In genomic region chr2:240622631-240623235, GRCh38 we compare ENCODE assay signal across 12 cellular contexts. TPM values are rescaled to one million over a fixed set of nuclear protein-coding genes. Genes with fewer than 3 reads are reported as not detected.
DNase-seq lines count a peak whose midpoint lies in the region; ATAC-seq and FAIRE-seq lines count a peak whose summit lies in the region.
"Had no signal": no experiment of that assay in that cellular context is flagged by ENCODE, and none has a peak within 500 bp of the region (broad histone marks: within the 10 kb centered on the region; RNA-seq: fewer than 3 reads in every experiment).

No MANE protein-coding gene starts in this region.

- DNase-seq in Kasumi-1 (lab: John Stamatoyannopoulos, UW), result peak; percentile 38 to 51
- DNase-seq in activated CD4-positive, alpha-beta T cell treated with anti-CD3 and anti-CD28 coated beads, Interleukin-2, amount 10 ng/mL, durations not matched to agents 7 days and 5 days, result peak; percentile 53
- peak in 2 of 3 experiments; percentile 55 to 63 for DNase-seq in effector memory CD8-positive, alpha-beta T cell
- DNase-seq in stimulated activated CD8-positive, alpha-beta memory T cell treated with anti-CD3 and anti-CD28 coated beads, Interleukin-15, amount 100 ng/mL, for 1 hour (ENCODE audit: low read depth), result peak; percentile 21
- DNase-seq in NCI-H82 (lab: John Stamatoyannopoulos, UW), result no peak
- DNase-seq in NCI-H187 treated with DMSO at 0.1 percent for 48 hours (lab: John Stamatoyannopoulos, UW), result no peak
- no peak for DNase-seq in RCC 7860 (ENCODE audit: low spot score)
- no peak for DNase-seq in NCI-H2107 (lab: John Stamatoyannopoulos, UW)
- DNase-seq: gastrocnemius medialis, NCI-H2029 treated with DMSO at 0.1 percent for 48 hours had no signal

- no peak for FAIRE-seq in RCC 7860 (lab: Jason Lieb, UNC)

- peaks cover 72% of the 10 kb centered on the region for H3K4me1 Mint-ChIP-seq in activated CD4-positive, alpha-beta T cell treated with anti-CD3 and anti-CD28 coated beads, Interleukin-2, amount 10 ng/mL, durations not matched to agents 7 days and 5 days
- H3K4me1 Mint-ChIP-seq in effector memory CD8-positive, alpha-beta T cell (ENCODE audit: low read depth in 2 of 2), result peaks cover 52 to 55% of the 10 kb centered on the region in 2 donors

- POLR2A ChIA-PET in activated CD4-positive, alpha-beta T cell treated with anti-CD3 and anti-CD28 coated beads, Interleukin-2, amount 10 ng/mL, durations not matched to agents 7 days and 5 days (lab: Charles Lee), result no interaction called here

- H3K27ac Mint-ChIP-seq in activated CD4-positive, alpha-beta T cell treated with anti-CD3 and anti-CD28 coated beads, Interleukin-2, amount 10 ng/mL, durations not matched to agents 7 days and 5 days, result peak overlapping the region; percentile 96
- peak overlapping the region; percentile 98 to 99 for H3K27ac Mint-ChIP-seq in effector memory CD8-positive, alpha-beta T cell

- H3K36me3 Mint-ChIP-seq in activated CD4-positive, alpha-beta T cell treated with anti-CD3 and anti-CD28 coated beads, Interleukin-2, amount 10 ng/mL, durations not matched to agents 7 days and 5 days (ENCODE audit: low read depth), result peaks cover 17% of the 10 kb centered on the region
- peaks cover 32% of the 10 kb centered on the region for H3K36me3 Mint-ChIP-seq in effector memory CD8-positive, alpha-beta T cell (ENCODE audit: insufficient read depth)

- peaks cover 5% of the 10 kb centered on the region for H3K9me3 Mint-ChIP-seq in activated CD4-positive, alpha-beta T cell treated with anti-CD3 and anti-CD28 coated beads, Interleukin-2, amount 10 ng/mL, durations not matched to agents 7 days and 5 days
- no peaks in the 10 kb centered on the region for H3K9me3 Mint-ChIP-seq in effector memory CD8-positive, alpha-beta T cell

- CTCF ChIA-PET in activated CD4-positive, alpha-beta T cell treated with anti-CD3 and anti-CD28 coated beads, Interleukin-2, amount 10 ng/mL, durations not matched to agents 7 days and 5 days (lab: Charles Lee), result interaction anchor here (5.2 kb wide), 1 partner anchor 56 kb away, joined by 29 read pairs; no protein-coding TSS in a partner anchor

- H3K27me3 Mint-ChIP-seq in activated CD4-positive, alpha-beta T cell treated with anti-CD3 and anti-CD28 coated beads, Interleukin-2, amount 10 ng/mL, durations not matched to agents 7 days and 5 days, result no peaks in the 10 kb centered on the region
- H3K27me3 Mint-ChIP-seq in effector memory CD8-positive, alpha-beta T cell, result no peaks in the 10 kb centered on the region

- H3K4me3 Mint-ChIP-seq in activated CD4-positive, alpha-beta T cell treated with anti-CD3 and anti-CD28 coated beads, Interleukin-2, amount 10 ng/mL, durations not matched to agents 7 days and 5 days, result no peak overlapping the region
- H3K4me3 Mint-ChIP-seq in effector memory CD8-positive, alpha-beta T cell, result peak overlapping the region; percentile 81 to 91

- ATAC-seq in effector memory CD8-positive, alpha-beta T cell (replicated peaks), result peak; percentile 18
- ATAC-seq: gastrocnemius medialis had no signal

RNA-seq across cellular contexts. Expression of gene GPR35, which starts 2.5 kb away (rescaled TPM):
- total RNA-seq in activated CD4-positive, alpha-beta T cell treated with anti-CD3 and anti-CD28 coated beads, Interleukin-2, amount 10 ng/mL, durations not matched to agents 7 days and 5 days, result 1 to 10 TPM; 4.1 to 5.1 TPM

RNA-seq across cellular contexts. Expression of gene CAPN10, which starts 36.2 kb away (rescaled TPM):
- 10 to 100 TPM; 40.5 to 58.6 TPM for total RNA-seq in activated CD4-positive, alpha-beta T cell treated with anti-CD3 and anti-CD28 coated beads, Interleukin-2, amount 10 ng/mL, durations not matched to agents 7 days and 5 days

RNA-seq across cellular contexts. Expression of gene RNPEPL1, which starts 54.4 kb away (rescaled TPM):
- total RNA-seq in activated CD4-positive, alpha-beta T cell treated with anti-CD3 and anti-CD28 coated beads, Interleukin-2, amount 10 ng/mL, durations not matched to agents 7 days and 5 days, result 100 to 1,000 TPM; 118 to 122 TPM

RNA-seq across cellular contexts. Expression of gene AQP12B, which starts 60.0 kb away (rescaled TPM):
- total RNA-seq in activated CD4-positive, alpha-beta T cell treated with anti-CD3 and anti-CD28 coated beads, Interleukin-2, amount 10 ng/mL, durations not matched to agents 7 days and 5 days, result not detected
- total RNA-seq: gastrocnemius medialis, omental fat pad, temporal lobe had no signal

Comparison
In these comparisons a context has a peak if more than half of its experiments do, and no peak if none do; other contexts are left out.
1. DNase-seq: peak in Kasumi-1 (2 of 2), activated CD4-positive, alpha-beta T cell treated with anti-CD3 and anti-CD28 coated beads, Interleukin-2, amount 10 ng/mL, durations not matched to agents 7 days and 5 days (single experiment), effector memory CD8-positive, alpha-beta T cell (2 of 3) and stimulated activated CD8-positive, alpha-beta memory T cell treated with anti-CD3 and anti-CD28 coated beads, Interleukin-15, amount 100 ng/mL, for 1 hour (single experiment); none in NCI-H82 (single experiment), NCI-H187 treated with DMSO at 0.1 percent for 48 hours (single experiment), RCC 7860 (single experiment) and NCI-H2107 (single experiment).